Comparison of ENCODE assay signal across 16 cellular contexts in the genomic region with DNA sequence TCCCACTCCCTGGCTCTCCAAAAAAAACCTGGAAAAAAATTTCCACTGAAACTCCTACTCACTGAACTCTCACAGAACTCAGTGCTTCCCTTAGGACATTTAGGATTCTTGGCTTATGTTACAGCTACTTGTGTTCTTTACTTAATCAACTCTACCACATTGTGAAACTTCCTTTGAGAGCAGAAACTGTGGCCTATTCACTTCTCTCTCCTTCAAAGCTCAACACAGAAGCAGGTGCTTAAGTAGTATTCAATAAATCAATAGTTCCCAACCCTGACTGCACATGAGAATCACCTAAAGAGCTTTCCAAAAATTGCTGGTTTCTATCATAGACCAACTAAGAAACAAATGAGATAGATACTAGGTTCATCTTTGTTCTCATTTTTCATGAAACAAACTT.
A peak's percentile ranks its signal among the peaks of the same experiment; 100 is the strongest.
DNase-seq lines count a peak whose midpoint lies in the region; ATAC-seq and TF ChIP-seq lines count a peak whose summit lies in the region.
"Had no signal": no experiment of that assay in that cellular context is flagged by ENCODE, and none has a peak within 500 bp of the region (broad histone marks: within the 10 kb centered on the region; RNA-seq: fewer than 3 reads in every experiment).

No MANE protein-coding gene starts in this region.

- TF ChIP-seq CTCF in neural crest cell (conservative IDR thresholded peaks at IDR 0.05) = no peak

- H3K27ac Mint-ChIP-seq in activated CD4-positive, alpha-beta T cell treated with anti-CD3 and anti-CD28 coated beads, Interleukin-2, amount 10 ng/mL, durations not matched to agents 24 days and 14 days = peak overlapping the region; percentile 88
- H3K27ac Mint-ChIP-seq in activated T-helper 2 cell treated with anti-CD3 and anti-CD28 coated beads, Interferon-gamma antibody, Interleukin-2, Interleukin-4, amounts not matched to agents 10 μg/mL and 5 μg/mL and 100 μg/mL, durations not matched to agents 14 hours and 24 hours and 36 hours = peak overlapping the region; percentile 88
- peak overlapping the region; percentile 63 for H3K27ac Mint-ChIP-seq in neural crest cell (ENCODE audit: unreplicated experiment)

- intact Hi-C loops in activated CD4-positive, alpha-beta T cell treated with anti-CD3 and anti-CD28 coated beads, Interleukin-2, amount 10 ng/mL, durations not matched to agents 24 days and 14 days (cut with micrococcal nuclease) = no loop called here
- intact Hi-C loops in activated T-helper 2 cell treated with anti-CD3 and anti-CD28 coated beads, Interferon-gamma antibody, Interleukin-2, Interleukin-4, amounts not matched to agents 10 μg/mL and 5 μg/mL and 100 μg/mL, durations not matched to agents 14 hours and 24 hours and 36 hours (cut with micrococcal nuclease) = no loop called here

- H3K4me3 Mint-ChIP-seq in activated CD4-positive, alpha-beta T cell treated with anti-CD3 and anti-CD28 coated beads, Interleukin-2, amount 10 ng/mL, durations not matched to agents 24 days and 14 days = peak overlapping the region; percentile 17
- H3K4me3 Mint-ChIP-seq in activated T-helper 2 cell treated with anti-CD3 and anti-CD28 coated beads, Interferon-gamma antibody, Interleukin-2, Interleukin-4, amounts not matched to agents 10 μg/mL and 5 μg/mL and 100 μg/mL, durations not matched to agents 14 hours and 24 hours and 36 hours (ENCODE audit: low read depth) = no peak overlapping the region
- H3K4me3 Mint-ChIP-seq in neural crest cell = no peak overlapping the region

- no peak for DNase-seq in activated CD4-positive, alpha-beta T cell treated with anti-CD3 and anti-CD28 coated beads, Interleukin-2, amount 10 ng/mL, durations not matched to agents 24 days and 14 days
- DNase-seq in activated CD4-positive, alpha-beta T cell treated with anti-CD3 and anti-CD28 coated beads for 4 hours = no peak
- DNase-seq in activated T-helper 2 cell treated with anti-CD3 and anti-CD28 coated beads, Interferon-gamma antibody, Interleukin-2, Interleukin-4, amounts not matched to agents 10 μg/mL and 5 μg/mL and 100 μg/mL, durations not matched to agents 14 hours and 24 hours and 36 hours (ENCODE audit: low spot score) = no peak
- DNase-seq in neural crest cell (ENCODE audit: low read depth, low spot score) (no peak), glomerular visceral epithelial cell (ENCODE audit: extremely low spot score) (no peak), GM19240 (ENCODE audit: insufficient read length, low spot score) (no peak)
- DNase-seq in central memory CD4-positive, alpha-beta T cell = no peak
- DNase-seq: left colon; midbrain; NCI-H187; NCI-H510A treated with DMSO at 0.1 percent for 48 hours; OCI-M1; SIG-M5; stimulated activated naive CD4-positive, alpha-beta T cell treated with Interleukin-2 at 50 U/mL for 16 hours; upper lobe of left lung had no signal

- peaks cover 13% of the 10 kb centered on the region for H3K9me3 Mint-ChIP-seq in activated CD4-positive, alpha-beta T cell treated with anti-CD3 and anti-CD28 coated beads, Interleukin-2, amount 10 ng/mL, durations not matched to agents 24 days and 14 days
- H3K9me3 Mint-ChIP-seq in activated T-helper 2 cell treated with anti-CD3 and anti-CD28 coated beads, Interferon-gamma antibody, Interleukin-2, Interleukin-4, amounts not matched to agents 10 μg/mL and 5 μg/mL and 100 μg/mL, durations not matched to agents 14 hours and 24 hours and 36 hours = peaks cover 4% of the 10 kb centered on the region
- peaks cover 2% of the 10 kb centered on the region for H3K9me3 Mint-ChIP-seq in neural crest cell

- H3K27me3 Mint-ChIP-seq in activated CD4-positive, alpha-beta T cell treated with anti-CD3 and anti-CD28 coated beads, Interleukin-2, amount 10 ng/mL, durations not matched to agents 24 days and 14 days = no peaks in the 10 kb centered on the region
- no peaks in the 10 kb centered on the region for H3K27me3 Mint-ChIP-seq in activated T-helper 2 cell treated with anti-CD3 and anti-CD28 coated beads, Interferon-gamma antibody, Interleukin-2, Interleukin-4, amounts not matched to agents 10 μg/mL and 5 μg/mL and 100 μg/mL, durations not matched to agents 14 hours and 24 hours and 36 hours (ENCODE audit: low read depth)
- no peaks in the 10 kb centered on the region for H3K27me3 Mint-ChIP-seq in neural crest cell (ENCODE audit: low read depth)

- H3K4me1 Mint-ChIP-seq in activated CD4-positive, alpha-beta T cell treated with anti-CD3 and anti-CD28 coated beads, Interleukin-2, amount 10 ng/mL, durations not matched to agents 24 days and 14 days = peaks cover 12% of the 10 kb centered on the region
- H3K4me1 Mint-ChIP-seq in activated T-helper 2 cell treated with anti-CD3 and anti-CD28 coated beads, Interferon-gamma antibody, Interleukin-2, Interleukin-4, amounts not matched to agents 10 μg/mL and 5 μg/mL and 100 μg/mL, durations not matched to agents 14 hours and 24 hours and 36 hours (ENCODE audit: low read depth) = peaks cover 17% of the 10 kb centered on the region
- H3K4me1 Mint-ChIP-seq in neural crest cell = no peaks in the 10 kb centered on the region

- ATAC-seq in GM21390 (IDR thresholded peaks at IDR 0.05; ENCODE audit: unreplicated experiment) = peak; percentile 59
- ATAC-seq: left colon had no signal

- peaks cover 40% of the 10 kb centered on the region for H3K36me3 Mint-ChIP-seq in activated CD4-positive, alpha-beta T cell treated with anti-CD3 and anti-CD28 coated beads, Interleukin-2, amount 10 ng/mL, durations not matched to agents 24 days and 14 days (ENCODE audit: low read depth)
- H3K36me3 Mint-ChIP-seq in activated T-helper 2 cell treated with anti-CD3 and anti-CD28 coated beads, Interferon-gamma antibody, Interleukin-2, Interleukin-4, amounts not matched to agents 10 μg/mL and 5 μg/mL and 100 μg/mL, durations not matched to agents 14 hours and 24 hours and 36 hours (ENCODE audit: low read depth) = peaks cover 43% of the 10 kb centered on the region
- H3K36me3 Mint-ChIP-seq in neural crest cell (ENCODE audit: low read depth) = peaks cover 22% of the 10 kb centered on the region
